10 cellular contexts compared by ENCODE assay signal in the genomic region with DNA sequence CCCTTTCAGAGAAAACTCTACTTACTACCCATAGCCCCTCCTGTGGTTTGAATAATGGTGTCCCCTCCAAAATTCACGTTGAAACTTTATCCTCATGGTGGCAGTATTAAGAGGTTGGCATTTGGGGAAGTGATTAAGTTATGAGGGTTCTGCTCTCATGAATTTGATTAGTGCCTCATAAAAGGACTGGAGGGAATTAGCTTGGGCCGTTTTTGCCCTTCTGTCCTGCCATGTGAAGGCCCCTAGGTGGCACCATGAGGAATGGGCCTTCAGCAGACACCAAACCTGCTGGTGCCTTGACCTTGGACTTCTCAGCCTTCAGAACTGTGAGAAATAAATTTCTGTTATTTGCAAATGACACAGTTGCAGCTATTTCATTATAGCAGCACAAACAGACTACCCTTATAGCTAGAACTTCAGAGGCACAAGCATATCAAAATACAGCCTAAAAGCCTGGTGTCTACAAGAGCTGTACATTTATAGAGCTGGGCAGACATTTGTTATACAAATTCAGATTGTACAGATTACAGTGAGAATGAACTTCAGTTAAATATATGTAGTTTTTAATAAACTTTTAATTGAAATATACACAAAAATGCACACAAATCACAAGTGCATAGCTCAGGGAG. TPM values are rescaled to one million over a fixed set of nuclear protein-coding genes. Genes with fewer than 3 reads are reported as not detected.
A peak's percentile ranks its signal among the peaks of the same experiment; 100 is the strongest.
DNase-seq lines count a peak whose midpoint lies in the region; ATAC-seq and TF ChIP-seq lines count a peak whose summit lies in the region.
"Had no signal": no experiment of that assay in that cellular context is flagged by ENCODE, and none has a peak within 500 bp of the region (broad histone marks: within the 10 kb centered on the region; RNA-seq: fewer than 3 reads in every experiment).

No MANE protein-coding gene starts in this region.

- intact Hi-C loops in dorsolateral prefrontal cortex (cut with DNase I): loop anchor here (5.0 to 10.0 kb wide), 3 partner anchors 46 to 1032 kb away; partner anchors contain the start of genes AFG3L2 (in 1 of the 2) and CHMP1B (in 1 of the 2)

- no peak overlapping the region for H3K27ac ChIP-seq in OCI-LY3 (ENCODE audit: low read length)
- no peak overlapping the region for H3K27ac ChIP-seq in dorsolateral prefrontal cortex

- H4K20me1 ChIP-seq in OCI-LY3 (ENCODE audit: insufficient read depth, low read length): peaks cover 6% of the 10 kb centered on the region; the same call in 1 of the 2 replicates

- no peaks in the 10 kb centered on the region for H3K9me3 ChIP-seq in OCI-LY3 (ENCODE audit: insufficient read depth, low read length)

- peaks cover 31% of the 10 kb centered on the region for H3K4me1 ChIP-seq in OCI-LY3 (ENCODE audit: low read length)

- DNase-seq in AML-193 (lab: John Stamatoyannopoulos, UW) (peak; percentile 10 to 37), GM12865 (ENCODE audit: low read depth) (peak; percentile 56), foreskin fibroblast (peak in 1 of 2 donors; percentile 31), dorsolateral prefrontal cortex (no peak), amniotic stem cell (lab: John Stamatoyannopoulos, UW) (no peak), DMS79 (lab: John Stamatoyannopoulos, UW) (no peak)
- DNase-seq: activated naive CD4-positive, alpha-beta T cell treated with anti-CD3 and anti-CD28 coated beads, Interleukin-2, amount 10 ng/mL, durations not matched to agents 7 days and 5 days; NCI-H345 had no signal

- H2AFZ ChIP-seq in OCI-LY3 (ENCODE audit: low read depth, low read length): no peak overlapping the region

- TF ChIP-seq CTCF in GM12865 (IDR thresholded peaks at IDR 0.05; ENCODE audit: insufficient read depth, low read depth, low read length, missing control alignments) (peak; percentile 42), OCI-LY3 (IDR thresholded peaks at IDR 0.05; ENCODE audit: low read depth, low read length) (peak; percentile 49), foreskin fibroblast (IDR thresholded peaks at IDR 0.05; ENCODE audit: low read depth, low read length) (peak; percentile 39), dorsolateral prefrontal cortex (IDR thresholded peaks at IDR 0.05 in 54 of 56, conservative IDR thresholded peaks at IDR 0.05 in 2 of 56; ENCODE audit: low read depth in 1 of 56, partially characterized antibody in 56 of 56) (peak in 8 of 56 donors; percentile 9 to 28 (median 16))

- H3K27me3 ChIP-seq in OCI-LY3 (ENCODE audit: low read depth, low read length) (no peaks in the 10 kb centered on the region; the same call in 1 of the 2 replicates), dorsolateral prefrontal cortex (no peaks in the 10 kb centered on the region)

- H3K4me3 ChIP-seq in GM12865 (ENCODE audit: low read depth, low read length): no peak overlapping the region
- H3K4me3 ChIP-seq in OCI-LY3 (ENCODE audit: low read length): no peak overlapping the region
- no peak overlapping the region for H3K4me3 ChIP-seq in foreskin fibroblast (ENCODE audit: low read depth in 1 of 2, low read length in 2 of 2)
- no peak overlapping the region for H3K4me3 ChIP-seq in dorsolateral prefrontal cortex

- no peak overlapping the region for H3K9ac ChIP-seq in OCI-LY3 (ENCODE audit: low read length)

- H3K4me2 ChIP-seq in OCI-LY3 (ENCODE audit: low read length): no peak overlapping the region

- ATAC-seq in GM18870 (IDR thresholded peaks at IDR 0.05; ENCODE audit: unreplicated experiment): no peak

- peaks cover 20% of the 10 kb centered on the region for H3K79me2 ChIP-seq in OCI-LY3 (ENCODE audit: low read length)

- H3K36me3 ChIP-seq in OCI-LY3 (replicated peaks; ENCODE audit: low read depth, low read length): no peaks in the 10 kb centered on the region

RNA-seq across cellular contexts. Expression of gene PTPN2, which starts 2.6 kb away (rescaled TPM):
- 10 to 100 TPM; 20.7 to 58.6 (median 34.5) TPM for total RNA-seq in dorsolateral prefrontal cortex

Comparison
In these comparisons a context has a peak if more than half of its experiments do, and no peak if none do; other contexts are left out.
1. DNase-seq: peak in AML-193 (2 of 2) and GM12865 (single experiment); none in dorsolateral prefrontal cortex (0 of 10), amniotic stem cell (single experiment) and DMS79 (single experiment).